In the genomic region with DNA sequence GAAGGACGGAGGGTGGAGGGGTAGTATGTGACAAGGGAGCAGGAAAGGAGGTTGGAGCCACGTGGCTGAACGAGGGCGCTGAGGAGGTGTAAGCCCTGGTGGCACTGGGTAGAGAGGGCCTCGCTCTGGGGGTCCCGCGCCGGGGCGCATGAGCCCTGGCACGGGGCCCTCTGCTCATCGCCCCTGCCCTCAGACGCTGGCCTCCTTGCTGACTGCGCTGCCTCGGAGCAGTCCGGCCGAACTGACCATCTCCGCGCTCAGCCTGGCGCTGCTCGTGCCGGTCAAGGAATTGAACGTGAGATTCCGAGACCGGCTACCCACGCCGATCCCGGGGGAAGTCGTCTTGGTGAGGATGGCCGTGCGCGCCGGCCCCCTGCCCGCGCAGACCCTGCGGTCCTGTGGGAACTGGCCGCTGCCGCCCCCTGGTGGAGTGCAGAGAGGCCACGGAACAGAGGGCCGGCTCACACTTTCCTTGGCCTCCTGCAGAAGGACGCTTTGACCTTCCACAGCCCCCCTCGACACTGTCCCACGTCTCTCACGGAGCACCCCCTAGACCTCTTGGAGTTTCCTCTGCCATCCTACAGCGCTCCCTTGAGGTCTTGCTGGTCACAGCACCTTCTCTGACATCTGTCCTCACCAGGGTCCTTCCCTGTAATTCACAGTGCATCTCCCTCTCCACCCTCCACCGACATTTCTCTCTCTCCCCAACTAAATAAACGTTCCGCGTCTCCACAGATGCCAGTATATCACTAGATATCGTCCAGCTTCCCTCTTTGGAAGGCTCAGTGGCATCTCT, we compare ENCODE assay signal across 8 cellular contexts. TPM values are rescaled to one million over a fixed set of nuclear protein-coding genes. Genes with fewer than 3 reads are reported as not detected.
DNase-seq lines count a peak whose midpoint lies in the region; ATAC-seq, FAIRE-seq and TF ChIP-seq lines count a peak whose summit lies in the region.

No MANE protein-coding gene starts in this region.

- H3K36me3 Mint-ChIP-seq in CD4-positive, alpha-beta T cell (ENCODE audit: low read depth) = no peaks in the 10 kb centered on the region
- H3K36me3 Mint-ChIP-seq in osteocyte (ENCODE audit: unreplicated experiment) = peaks cover 11% of the 10 kb centered on the region

- no peak overlapping the region for H3K27ac ChIP-seq in CD4-positive, alpha-beta T cell (ENCODE audit: low read depth, low read length)
- no peak overlapping the region for H3K27ac ChIP-seq in OCI-LY1 (ENCODE audit: low read depth, low read length, poor library complexity, severe bottlenecking)

- peak; percentile 96 for TF ChIP-seq CTCF in CD4-positive, alpha-beta T cell (IDR thresholded peaks at IDR 0.05)
- TF ChIP-seq CTCF in OCI-LY1 (IDR thresholded peaks at IDR 0.05; ENCODE audit: low read length) = peak; percentile 77
- TF ChIP-seq CTCF in osteocyte (IDR thresholded peaks at IDR 0.05) = peak; percentile 98

- H3K36me3 ChIP-seq in OCI-LY1 (ENCODE audit: insufficient read depth, low read length) = no peaks in the 10 kb centered on the region

- peak overlapping the region; percentile 34 for H3K4me3 ChIP-seq in OCI-LY1 (ENCODE audit: low read depth, low read length, poor library complexity, severe bottlenecking)

- peaks cover 34% of the 10 kb centered on the region for H3K4me1 Mint-ChIP-seq in CD4-positive, alpha-beta T cell (ENCODE audit: low read depth)
- peaks cover 17% of the 10 kb centered on the region for H3K4me1 Mint-ChIP-seq in osteocyte (ENCODE audit: unreplicated experiment)

- H3K9me2 ChIP-seq in OCI-LY1 (ENCODE audit: low read depth, low read length) = no peaks in the 10 kb centered on the region

- no peaks in the 10 kb centered on the region for H3K79me2 ChIP-seq in OCI-LY1 (ENCODE audit: insufficient read depth, low read length)

- H3K27me3 Mint-ChIP-seq in CD4-positive, alpha-beta T cell = peaks cover 100% of the 10 kb centered on the region
- H3K27me3 Mint-ChIP-seq in osteocyte (ENCODE audit: unreplicated experiment) = peaks cover 63% of the 10 kb centered on the region

- POLR2A ChIA-PET in CD4-positive, alpha-beta T cell (lab: Charles Lee) = interaction anchor here (0.7 to 1.8 kb wide), 3 partner anchors 30 to 125 kb away, joined by 3 to 7 read pairs (median 5); a partner anchor contains a TSS

- TF ChIP-seq POLR2A in H54 (IDR thresholded peaks at IDR 0.05; ENCODE audit: low read depth, low read length) = no peak

- peaks cover 93% of the 10 kb centered on the region for H3K27me3 ChIP-seq in CD4-positive, alpha-beta T cell (ENCODE audit: control insufficient read depth, insufficient read depth, low read length)
- H3K27me3 ChIP-seq in OCI-LY1 (ENCODE audit: insufficient read depth, low read length) = peaks cover 6% of the 10 kb centered on the region

- CTCF ChIA-PET in CD4-positive, alpha-beta T cell (lab: Charles Lee) = interaction anchor here (1.0 to 3.6 kb wide), 5 partner anchors 12 to 163 kb away, joined by 4 to 36 read pairs (median 8); a partner anchor contains a TSS

- FAIRE-seq in H54 (lab: Jason Lieb, UNC) = no peak

- peak; percentile 66 for ATAC-seq in CD4-positive, alpha-beta T cell (ENCODE audit: poor library complexity)
- no peak for ATAC-seq in GM21528 (IDR thresholded peaks at IDR 0.05; ENCODE audit: low FRiP score, unreplicated experiment)

- H4K20me1 ChIP-seq in OCI-LY1 (ENCODE audit: insufficient read depth, low read length) = no peaks in the 10 kb centered on the region

- no peak overlapping the region for H3K9ac ChIP-seq in OCI-LY1 (ENCODE audit: low read length)

- H3K4me3 Mint-ChIP-seq in CD4-positive, alpha-beta T cell = peak overlapping the region; percentile 80
- H3K4me3 Mint-ChIP-seq in osteocyte (ENCODE audit: unreplicated experiment) = peak overlapping the region; percentile 75

- no peaks in the 10 kb centered on the region for H3K9me3 ChIP-seq in CD4-positive, alpha-beta T cell (ENCODE audit: control insufficient read depth, low read length)
- no peaks in the 10 kb centered on the region for H3K9me3 ChIP-seq in OCI-LY1 (ENCODE audit: low read length)

- H3K4me2 ChIP-seq in OCI-LY1 (ENCODE audit: low read length) = peak overlapping the region; percentile 58; the same call in 1 of the 2 replicates

- peak; percentile 33 to 71 (median 46) for DNase-seq in CD4-positive, alpha-beta T cell
- DNase-seq in H54 (ENCODE audit: insufficient read length, low spot score) = peak; percentile 59
- peak; percentile 24 for DNase-seq in activated gamma-delta T cell (lab: John Stamatoyannopoulos, UW)
- DNase-seq in globus pallidus (ENCODE audit: low spot score) = peak; percentile 30
- no peak for DNase-seq in osteocyte (ENCODE audit: extremely low spot score, unreplicated experiment)
- DNase-seq in NCI-H446 treated with DMSO at 0.1 percent for 48 hours (lab: John Stamatoyannopoulos, UW) = no peak

- peaks cover 9% of the 10 kb centered on the region for H3K4me1 ChIP-seq in OCI-LY1 (ENCODE audit: insufficient read depth, low read length, severe bottlenecking)

- H3F3A ChIP-seq in OCI-LY1 (ENCODE audit: insufficient read depth, low read length) = no peaks in the 10 kb centered on the region

- H3K9me3 Mint-ChIP-seq in CD4-positive, alpha-beta T cell = no peaks in the 10 kb centered on the region
- no peaks in the 10 kb centered on the region for H3K9me3 Mint-ChIP-seq in osteocyte (ENCODE audit: unreplicated experiment)

- H3K27ac Mint-ChIP-seq in CD4-positive, alpha-beta T cell = no peak overlapping the region
- no peak overlapping the region for H3K27ac Mint-ChIP-seq in osteocyte (ENCODE audit: unreplicated experiment)

- intact Hi-C loops in CD4-positive, alpha-beta T cell (cut with DNase I, micrococcal nuclease) = loop anchor here (1.0 to 2.0 kb wide), 3 partner anchors 38 to 163 kb away; a partner anchor contains a TSS

- no peak overlapping the region for H2AFZ ChIP-seq in OCI-LY1 (ENCODE audit: low read length)

RNA-seq across cellular contexts. Expression of a gene that starts 10.5 kb away (rescaled TPM):
- total RNA-seq in CD4-positive, alpha-beta T cell = under 1 TPM; 0.25 to 0.27 TPM
- 25.8 and 27.6 TPM in 2 replicates for total RNA-seq in osteocyte

RNA-seq across cellular contexts. Expression of a gene that starts 11.3 kb away (rescaled TPM):
- not detected for total RNA-seq in CD4-positive, alpha-beta T cell
- 5.6 and 6.9 TPM in 2 replicates for total RNA-seq in osteocyte

RNA-seq across cellular contexts. Expression of a gene that starts 17.1 kb away (rescaled TPM):
- total RNA-seq in CD4-positive, alpha-beta T cell = 10 to 100 TPM; 28.6 to 29.4 TPM
- 26.5 and 29.9 TPM in 2 replicates for total RNA-seq in osteocyte

RNA-seq across cellular contexts. Expression of a gene that starts 30.7 kb away (rescaled TPM):
- total RNA-seq in CD4-positive, alpha-beta T cell = 10 to 100 TPM; 15.1 to 17.3 TPM
- total RNA-seq in osteocyte = 30.4 and 34.9 TPM in 2 replicates

Comparison
In these comparisons a context has a peak if more than half of its experiments do, and no peak if none do; other contexts are left out.
1. DNase-seq: peak in CD4-positive, alpha-beta T cell (10 of 10), H54 (single experiment), activated gamma-delta T cell (single experiment) and globus pallidus (single experiment); none in osteocyte (single experiment) and NCI-H446 treated with DMSO at 0.1 percent for 48 hours (single experiment).
2. RNA of a gene that starts 10.5 kb away (total RNA-seq): 25.8 to 27.6 TPM in osteocyte; 0.25 to 0.27 TPM in CD4-positive, alpha-beta T cell; every median in the first group is over 10 times any median in the second.
3. Peak in every context shown above with its lines, with median percentiles within 50 percentile points of each other: CTCF ChIP-seq.